In genomic region chr22:50293441-50294318, GRCh38 we compare ENCODE assay signal across 8 cellular contexts. TPM values are rescaled to one million over a fixed set of nuclear protein-coding genes. Genes with fewer than 3 reads are reported as not detected.
DNase-seq lines count a peak whose midpoint lies in the region; ATAC-seq and TF ChIP-seq lines count a peak whose summit lies in the region.

No MANE protein-coding gene starts in this region.

- no peak for TF ChIP-seq CTCF in fibroblast of the aortic adventitia (IDR thresholded peaks at IDR 0.05; ENCODE audit: insufficient read depth, low read length)
- no peak for TF ChIP-seq CTCF in osteoblast (IDR thresholded peaks at IDR 0.05; ENCODE audit: extremely low read depth, low read depth, low read length)
- no peak for TF ChIP-seq CTCF in glutamatergic neuron (IDR thresholded peaks at IDR 0.05; ENCODE audit: partially characterized antibody, unreplicated experiment)

- H4K20me1 ChIP-seq in osteoblast (ENCODE audit: insufficient read depth, low read length), result peaks cover 72% of the 10 kb centered on the region

- peaks cover 97% of the 10 kb centered on the region for H3K79me2 ChIP-seq in osteoblast (ENCODE audit: insufficient read depth, low read length)

- no peak overlapping the region for H3K27ac Mint-ChIP-seq in T-cell
- H3K27ac Mint-ChIP-seq in glutamatergic neuron (ENCODE audit: unreplicated experiment), result no peak overlapping the region

- H3K36me3 ChIP-seq in osteoblast (ENCODE audit: insufficient read depth, low read length), result peaks cover 34% of the 10 kb centered on the region
- peaks cover 17% of the 10 kb centered on the region for H3K36me3 ChIP-seq in MG63

- no peaks in the 10 kb centered on the region for H3K27me3 ChIP-seq in osteoblast (ENCODE audit: insufficient read depth, low read length)
- no peaks in the 10 kb centered on the region for H3K27me3 ChIP-seq in MG63

- H3K9me3 ChIP-seq in osteoblast (ENCODE audit: low read depth, low read length), result no peaks in the 10 kb centered on the region
- no peaks in the 10 kb centered on the region for H3K9me3 ChIP-seq in MG63

- peak; percentile 94 for DNase-seq in GM03348 (ENCODE audit: low spot score)
- DNase-seq in T-cell, result no peak
- peak; percentile 67 for DNase-seq in fibroblast of the aortic adventitia (ENCODE audit: low read depth)
- peak; percentile 99 for DNase-seq in osteoblast (ENCODE audit: insufficient read length, low spot score, missing footprints)
- DNase-seq in stimulated activated CD4-positive, alpha-beta T cell treated with anti-CD3 and anti-CD28 coated beads, Interleukin-15, amount 100 ng/mL, for 24 hours, result no peak
- DNase-seq in MG63, result no peak
- no peak for DNase-seq in glutamatergic neuron

- H3K4me1 Mint-ChIP-seq in T-cell, result peaks cover 6% of the 10 kb centered on the region in 3 donors
- H3K4me1 Mint-ChIP-seq in glutamatergic neuron (ENCODE audit: low read depth, unreplicated experiment), result peaks cover 3% of the 10 kb centered on the region

- peak overlapping the region; percentile 64 for H3K4me2 ChIP-seq in osteoblast (ENCODE audit: insufficient read depth, low read length)

- H3K36me3 Mint-ChIP-seq in T-cell (no peaks in the 10 kb centered on the region), glutamatergic neuron (ENCODE audit: unreplicated experiment) (no peaks in the 10 kb centered on the region)

- H3K4me3 Mint-ChIP-seq in T-cell (peak overlapping the region in 1 of 3 donors; percentile 9), glutamatergic neuron (ENCODE audit: unreplicated experiment) (no peak overlapping the region)

- POLR2A ChIA-PET in T-cell (lab: Charles Lee), result no interaction called here

- no peaks in the 10 kb centered on the region for H3K9me3 Mint-ChIP-seq in T-cell
- peaks cover 3% of the 10 kb centered on the region for H3K9me3 Mint-ChIP-seq in glutamatergic neuron (ENCODE audit: unreplicated experiment)

- H3K27ac ChIP-seq in osteoblast (ENCODE audit: low read depth, low read length), result peak overlapping the region; percentile 77

- H3K4me3 ChIP-seq in fibroblast of the aortic adventitia (ENCODE audit: low read depth, low read length), result no peak overlapping the region
- peak overlapping the region; percentile 56 for H3K4me3 ChIP-seq in osteoblast (ENCODE audit: insufficient read depth, low read length)
- H3K4me3 ChIP-seq in MG63, result no peak overlapping the region

- peaks cover 33% of the 10 kb centered on the region for H3K4me1 ChIP-seq in osteoblast (ENCODE audit: insufficient read depth, low read length)

- CTCF ChIA-PET in T-cell (lab: Charles Lee), result no interaction called here

- ATAC-seq in T-cell (replicated peaks in 1 of 4) (peak; percentile 11 to 48 (median 28)), GM21529 (IDR thresholded peaks at IDR 0.05; ENCODE audit: unreplicated experiment) (no peak)

- H2AFZ ChIP-seq in osteoblast (ENCODE audit: low read length), result no peak overlapping the region

- peaks cover 23 to 34% of the 10 kb centered on the region in 2 donors for H3K27me3 Mint-ChIP-seq in T-cell
- H3K27me3 Mint-ChIP-seq in glutamatergic neuron (ENCODE audit: unreplicated experiment), result no peaks in the 10 kb centered on the region

RNA-seq across cellular contexts. Expression of gene PLXNB2, which starts 13.8 kb away (rescaled TPM):
- total RNA-seq in T-cell (10 to 100 TPM in 1 of 5 donors, 1 to 10 TPM in 4; 4.3 to 11.8 (median 6.5) TPM), fibroblast of the aortic adventitia (ENCODE audit: low replicate concordance) (130 and 218 TPM in 2 replicates), osteoblast (166 and 209 TPM in 2 replicates), glutamatergic neuron (ENCODE audit: unreplicated experiment) (95.2 TPM)
- total RNA-seq in MG63 (2014; rRNA removed; shearing (Covaris generic); ENCODE audit: low replicate concordance), result 65.6 and 80.7 TPM in 2 replicates

RNA-seq across cellular contexts. Expression of gene MAPK11, which starts 23.5 kb away (rescaled TPM):
- total RNA-seq in T-cell, result 1 to 10 TPM; 3.5 to 8.9 (median 5.6) TPM
- 3.0 and 5.8 TPM in 2 replicates for total RNA-seq in fibroblast of the aortic adventitia (ENCODE audit: low replicate concordance)
- 2.9 and 6.2 TPM in 2 replicates for total RNA-seq in osteoblast
- 15.0 and 27.8 TPM in 2 replicates for total RNA-seq in MG63 (2014; rRNA removed; shearing (Covaris generic); ENCODE audit: low replicate concordance)
- total RNA-seq in glutamatergic neuron (ENCODE audit: unreplicated experiment), result 131 TPM

RNA-seq across cellular contexts. Expression of gene MAPK12, which starts 32.2 kb away (rescaled TPM):
- total RNA-seq in T-cell (1 to 10 TPM; 1.7 to 3.1 (median 2.9) TPM), fibroblast of the aortic adventitia (ENCODE audit: low replicate concordance) (28.0 and 35.5 TPM in 2 replicates), osteoblast (24.8 and 34.0 TPM in 2 replicates), glutamatergic neuron (ENCODE audit: unreplicated experiment) (88.5 TPM)
- total RNA-seq in MG63 (2014; rRNA removed; shearing (Covaris generic); ENCODE audit: low replicate concordance), result 54.4 and 58.0 TPM in 2 replicates

RNA-seq across cellular contexts. Expression of gene DENND6B, which starts 33.1 kb away (rescaled TPM):
- total RNA-seq in T-cell (1 to 10 TPM; 2.1 to 5.0 (median 3.5) TPM), fibroblast of the aortic adventitia (ENCODE audit: low replicate concordance) (2.8 and 4.3 TPM in 2 replicates), osteoblast (5.9 and 6.5 TPM in 2 replicates), glutamatergic neuron (ENCODE audit: unreplicated experiment) (32.1 TPM)
- 0.15 and 0.46 TPM in 2 replicates for total RNA-seq in MG63 (2014; rRNA removed; shearing (Covaris generic); ENCODE audit: low replicate concordance)

RNA-seq across cellular contexts. Expression of gene HDAC10, which starts 42.6 kb away (rescaled TPM):
- total RNA-seq in T-cell (100 to 1,000 TPM; 101 to 152 (median 128) TPM), fibroblast of the aortic adventitia (ENCODE audit: low replicate concordance) (15.4 and 26.7 TPM in 2 replicates), osteoblast (19.2 and 20.6 TPM in 2 replicates), glutamatergic neuron (ENCODE audit: unreplicated experiment) (88.2 TPM)
- total RNA-seq in MG63 (2014; rRNA removed; shearing (Covaris generic); ENCODE audit: low replicate concordance), result 8.5 and 21.5 TPM in 2 replicates

Comparison
In these comparisons a context has a peak if more than half of its experiments do, and no peak if none do; other contexts are left out.
1. DNase-seq: peak in GM03348 (single experiment), fibroblast of the aortic adventitia (single experiment) and osteoblast (single experiment); none in T-cell (0 of 34), stimulated activated CD4-positive, alpha-beta T cell treated with anti-CD3 and anti-CD28 coated beads, Interleukin-15, amount 100 ng/mL, for 24 hours (single experiment), MG63 (single experiment) and glutamatergic neuron (single experiment).